ENCODE assay signal across 19 cellular contexts in the genomic region with DNA sequence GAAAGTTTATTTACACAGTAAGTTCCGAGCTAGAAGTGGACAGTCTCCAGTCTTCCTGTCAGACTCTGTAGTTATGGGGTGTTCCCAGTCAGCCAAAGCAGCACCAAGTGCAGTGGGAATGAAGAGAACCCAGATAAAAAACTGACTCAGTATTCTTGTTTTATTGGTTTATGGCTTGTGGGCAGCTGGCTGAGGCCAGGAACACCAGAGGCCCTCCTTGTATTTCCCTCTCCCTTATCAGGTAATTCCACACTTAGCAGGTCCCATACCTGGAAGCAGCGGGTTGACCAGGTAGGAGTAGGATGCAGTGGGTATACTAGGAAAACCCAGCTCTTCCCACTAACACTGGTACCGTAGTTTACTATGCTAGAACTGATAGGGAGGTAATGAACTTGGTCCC. TPM values are rescaled to one million over a fixed set of nuclear protein-coding genes. Genes with fewer than 3 reads are reported as not detected.
A peak's percentile ranks its signal among the peaks of the same experiment; 100 is the strongest.
DNase-seq lines count a peak whose midpoint lies in the region; ATAC-seq, FAIRE-seq and TF ChIP-seq lines count a peak whose summit lies in the region.
"Had no signal": no experiment of that assay in that cellular context is flagged by ENCODE, and none has a peak within 500 bp of the region (broad histone marks: within the 10 kb centered on the region; RNA-seq: fewer than 3 reads in every experiment).

No MANE protein-coding gene starts in this region.

- POLR2A ChIA-PET in CD8-positive, alpha-beta memory T cell (lab: Charles Lee), result no interaction called here
- POLR2A ChIA-PET in HepG2 (lab: Yijun Ruan, JAX), result no interaction called here

- H3K27me3 Mint-ChIP-seq in CD8-positive, alpha-beta memory T cell, result no peaks in the 10 kb centered on the region
- no peaks in the 10 kb centered on the region for H3K27me3 Mint-ChIP-seq in effector memory CD8-positive, alpha-beta T cell
- H3K27me3 Mint-ChIP-seq: B cell had no signal

- peaks cover 0 to 77% (median 34%) of the 10 kb centered on the region in 3 donors for H3K36me3 Mint-ChIP-seq in CD8-positive, alpha-beta memory T cell
- H3K36me3 Mint-ChIP-seq in effector memory CD8-positive, alpha-beta T cell (ENCODE audit: insufficient read depth), result peaks cover 20% of the 10 kb centered on the region
- H3K36me3 Mint-ChIP-seq in stimulated activated effector memory CD8-positive, alpha-beta T cell treated with anti-CD3 and anti-CD28 coated beads, Interleukin-12 subunit alpha, Interleukin-12 subunit beta, amount 100 ng/mL, for 72 hours, result peaks cover 35% of the 10 kb centered on the region

- TF ChIP-seq RAD21 in HepG2 (CRISPR knock-in tag; IDR thresholded peaks at IDR 0.05), result no peak

- CTCF ChIA-PET in CD8-positive, alpha-beta memory T cell (lab: Charles Lee), result interaction anchor here (1.3 kb wide), 1 partner anchor 61 kb away, joined by 3 read pairs; no protein-coding TSS in a partner anchor
- CTCF ChIA-PET in HepG2 (lab: Yijun Ruan, JAX; ENCODE audit: low intra/inter-chr PET ratio, low total read pairs), result no interaction called here

- H4K20me1 ChIP-seq in HepG2 (ENCODE audit: insufficient read depth, low read length), result no peaks in the 10 kb centered on the region

- TF ChIP-seq POLR2A in HepG2 (IDR thresholded peaks at IDR 0.05; ENCODE audit: insufficient read depth in 1 of 2, low read depth in 2 of 2, low read length in 2 of 2), result no peak

- no peaks in the 10 kb centered on the region for H3K9me3 ChIP-seq in CD8-positive, alpha-beta memory T cell (ENCODE audit: low read length)
- no peaks in the 10 kb centered on the region for H3K9me3 ChIP-seq in HepG2 (ENCODE audit: low read length)
- H3K9me3 ChIP-seq: Caco-2, HAP-1 had no signal

- H3K4me1 ChIP-seq in CD8-positive, alpha-beta memory T cell (ENCODE audit: insufficient read depth, low read length), result no peaks in the 10 kb centered on the region
- H3K4me1 ChIP-seq in HepG2 (ENCODE audit: insufficient read depth, low read length), result no peaks in the 10 kb centered on the region
- H3K4me1 ChIP-seq: Caco-2 had no signal

- no peak for ATAC-seq in effector memory CD8-positive, alpha-beta T cell (replicated peaks)
- ATAC-seq in left colon (peak; percentile 54), HepG2 (no peak), GM21381 (IDR thresholded peaks at IDR 0.05; ENCODE audit: unreplicated experiment) (no peak)
- no peak for ATAC-seq in stimulated activated effector memory CD8-positive, alpha-beta T cell treated with anti-CD3 and anti-CD28 coated beads, Interleukin-12 subunit alpha, Interleukin-12 subunit beta, amount 100 ng/mL, for 72 hours
- ATAC-seq: CD8-positive, alpha-beta T cell had no signal

- no peak for TF ChIP-seq CTCF in HepG2 (CRISPR knock-in tag; IDR thresholded peaks at IDR 0.05)

- H3K4me1 Mint-ChIP-seq in CD8-positive, alpha-beta memory T cell, result peaks cover 33 to 43% (median 42%) of the 10 kb centered on the region in 3 donors
- peaks cover 0 to 14% of the 10 kb centered on the region in 2 donors for H3K4me1 Mint-ChIP-seq in effector memory CD8-positive, alpha-beta T cell (ENCODE audit: low read depth in 2 of 2)
- H3K4me1 Mint-ChIP-seq in stimulated activated effector memory CD8-positive, alpha-beta T cell treated with anti-CD3 and anti-CD28 coated beads, Interleukin-12 subunit alpha, Interleukin-12 subunit beta, amount 100 ng/mL, for 72 hours, result no peaks in the 10 kb centered on the region
- H3K4me1 Mint-ChIP-seq: B cell had no signal

- H3K27ac Mint-ChIP-seq in CD8-positive, alpha-beta memory T cell, result peak overlapping the region in 6 of 8 donors; percentile 47 to 83 (median 68)
- H3K27ac Mint-ChIP-seq in effector memory CD8-positive, alpha-beta T cell, result peak overlapping the region; percentile 19 to 83
- H3K27ac Mint-ChIP-seq in stimulated activated effector memory CD8-positive, alpha-beta T cell treated with anti-CD3 and anti-CD28 coated beads, Interleukin-12 subunit alpha, Interleukin-12 subunit beta, amount 100 ng/mL, for 72 hours, result peak overlapping the region; percentile 68
- H3K27ac Mint-ChIP-seq: B cell had no signal

- H3K27ac ChIP-seq in CD8-positive, alpha-beta memory T cell (ENCODE audit: low read depth, low read length), result no peak overlapping the region
- no peak overlapping the region for H3K27ac ChIP-seq in HepG2 (ENCODE audit: extremely low read length, insufficient read depth, low read length)

- H3K9me3 Mint-ChIP-seq in CD8-positive, alpha-beta memory T cell, result no peaks in the 10 kb centered on the region
- no peaks in the 10 kb centered on the region for H3K9me3 Mint-ChIP-seq in effector memory CD8-positive, alpha-beta T cell
- no peaks in the 10 kb centered on the region for H3K9me3 Mint-ChIP-seq in stimulated activated effector memory CD8-positive, alpha-beta T cell treated with anti-CD3 and anti-CD28 coated beads, Interleukin-12 subunit alpha, Interleukin-12 subunit beta, amount 100 ng/mL, for 72 hours
- H3K9me3 Mint-ChIP-seq: CD8-positive, alpha-beta T cell had no signal

- 95% methylated on average over 2 of the region's 3 CpGs for WGBS in HepG2 (ENCODE audit: low lambda C conversion rate)

- no peak overlapping the region for H2AFZ ChIP-seq in HepG2 (ENCODE audit: low read length)

- H3K79me2 ChIP-seq in HepG2 (ENCODE audit: insufficient read depth, low read length), result no peaks in the 10 kb centered on the region

- H3K4me2 ChIP-seq in HepG2 (ENCODE audit: low read depth, low read length), result no peak overlapping the region

- H3K27me3 ChIP-seq in CD8-positive, alpha-beta memory T cell (ENCODE audit: insufficient read depth, low read length, poor library complexity, severe bottlenecking), result no peaks in the 10 kb centered on the region
- H3K27me3 ChIP-seq in HepG2 (ENCODE audit: control insufficient read depth in 1 of 2, insufficient read depth in 2 of 2, low read length in 2 of 2), result no peaks in the 10 kb centered on the region

- FAIRE-seq in HepG2 (lab: Jason Lieb, UNC), result no peak
- FAIRE-seq: A204.1, GM12892, GM19239, H1 had no signal

- no TSS peak for BruUV-seq in HepG2 (replicated peaks; lab: Mats Ljungman, UMichigan)

- in situ Hi-C loops in HepG2 (cut with HindIII; ENCODE audit: extremely low pct_ligation_motif_present, low pct_unique_long_range_greater_than_20kb), result no loop called here

- intact Hi-C loops in left colon (cut with DNase I, micrococcal nuclease) (no loop called here), HepG2 (cut with micrococcal nuclease; ENCODE audit: unreplicated experiment) (no loop called here)

- H3K4me3 Mint-ChIP-seq in CD8-positive, alpha-beta memory T cell, result peak overlapping the region in 1 of 7 donors; percentile 34
- H3K4me3 Mint-ChIP-seq in effector memory CD8-positive, alpha-beta T cell, result no peak overlapping the region
- no peak overlapping the region for H3K4me3 Mint-ChIP-seq in stimulated activated effector memory CD8-positive, alpha-beta T cell treated with anti-CD3 and anti-CD28 coated beads, Interleukin-12 subunit alpha, Interleukin-12 subunit beta, amount 100 ng/mL, for 72 hours
- H3K4me3 Mint-ChIP-seq: B cell; CD8-positive, alpha-beta T cell had no signal

- TF ChIP-seq EP300 in HepG2 (IDR thresholded peaks at IDR 0.05; ENCODE audit: low read depth in 2 of 2, low read length in 2 of 2) (no peak), HepG2 (CRISPR knock-in tag; IDR thresholded peaks at IDR 0.05; ENCODE audit: borderline replicate concordance) (no peak)

- no peak for DNase-seq in CD8-positive, alpha-beta memory T cell
- DNase-seq in effector memory CD8-positive, alpha-beta T cell, result no peak
- no peak for DNase-seq in left colon
- no peak for DNase-seq in stimulated activated effector memory CD8-positive, alpha-beta T cell treated with anti-CD3 and anti-CD28 coated beads, Interleukin-12 subunit alpha, Interleukin-12 subunit beta, amount 100 ng/mL, for 72 hours (ENCODE audit: low spot score in 2 of 2)
- DNase-seq in HepG2 (ENCODE audit: low spot score), result no peak
- no peak for DNase-seq in stimulated activated CD4-positive, alpha-beta T cell treated with anti-CD3 and anti-CD28 coated beads, Interleukin-4, amount 100 ng/mL, for 1 hour
- DNase-seq: C1 segment of cervical spinal cord; Caco-2; CD8-positive, alpha-beta T cell; DND-41; GDM1; IMR-90 had no signal

- no peak overlapping the region for H3K9ac ChIP-seq in HepG2 (ENCODE audit: insufficient read depth, low read depth, low read length)

- peaks cover 12% of the 10 kb centered on the region for H3K36me3 ChIP-seq in CD8-positive, alpha-beta memory T cell (ENCODE audit: insufficient read depth, low read length)
- H3K36me3 ChIP-seq in HepG2 (replicated peaks in 1 of 2; ENCODE audit: control insufficient read depth in 1 of 2, insufficient read depth in 2 of 2, low read length in 2 of 2), result peaks cover 11 to 47% of the 10 kb centered on the region in 2 experiments

- no peak overlapping the region for H3K4me3 ChIP-seq in CD8-positive, alpha-beta memory T cell (ENCODE audit: low read length)
- H3K4me3 ChIP-seq in HepG2 (replicated peaks in 1 of 3; ENCODE audit: insufficient read depth in 1 of 3, low read depth in 2 of 3, low read length in 3 of 3), result no peak overlapping the region
- H3K4me3 ChIP-seq: HAP-1 had no signal

RNA-seq across cellular contexts. Expression of a gene that starts 3.5 kb away (rescaled TPM):
- total RNA-seq in CD8-positive, alpha-beta memory T cell, result 1 to 10 TPM; 3.8 to 4.5 TPM
- 1.3 TPM for polyA plus RNA-seq in CD8-positive, alpha-beta memory T cell
- total RNA-seq in left colon (1 to 10 TPM; 5.5 to 5.9 TPM), HepG2 (2016; rRNA removed; fragmentation: Illumina TruSeq; extraction: Trizol) (2.0 and 2.9 TPM in 2 replicates)
- 0.26 and 0.51 TPM in 2 replicates for total RNA-seq in HepG2 (2016; cell fraction: cytosol; rRNA removed; fragmentation: Illumina TruSeq; extraction: Trizol; ENCODE audit: low read depth)
- total RNA-seq in HepG2 (2016; cell fraction: insoluble cytoplasmic fraction; rRNA removed; fragmentation: Illumina TruSeq; extraction: Trizol), result 2.1 and 2.3 TPM in 2 replicates
- 0.76 and 0.87 TPM in 2 replicates for total RNA-seq in HepG2 (2016; cell fraction: membrane; rRNA removed; fragmentation: Illumina TruSeq; extraction: Trizol)
- 4.0 and 4.3 TPM in 2 replicates for total RNA-seq in HepG2 (2016; cell fraction: nucleus; rRNA removed; fragmentation: Illumina TruSeq; extraction: Trizol)
- polyA plus RNA-seq in HepG2 (2011; rRNA removed), result 3.6 and 3.9 TPM in 2 replicates
- polyA plus RNA-seq in HepG2 (2011; cell fraction: cytosol; rRNA removed), result 2.0 and 2.7 TPM in 2 replicates
- 5.7 and 7.1 TPM in 2 replicates for polyA plus RNA-seq in HepG2 (2011; cell fraction: nucleus; rRNA removed)
- 2.7 and 4.0 TPM in 2 replicates for polyA plus RNA-seq in HepG2 (2012)
- 0.40 TPM in 1 of 2 replicates, not detected in the other for polyA plus RNA-seq in HepG2 (2016; cell fraction: cytosol; fragmentation: Illumina TruSeq; extraction: Trizol; ENCODE audit: low read depth)
- 2.5 and 3.2 TPM in 2 replicates for polyA plus RNA-seq in HepG2 (2016; cell fraction: insoluble cytoplasmic fraction; fragmentation: Illumina TruSeq; extraction: Trizol; ENCODE audit: low read depth)
- 0.06 and 0.50 TPM in 2 replicates for polyA plus RNA-seq in HepG2 (2016; cell fraction: membrane; fragmentation: Illumina TruSeq; extraction: Trizol; ENCODE audit: low read depth)
- polyA plus RNA-seq in HepG2 (2016; cell fraction: nucleus; fragmentation: Illumina TruSeq; extraction: Trizol; ENCODE audit: insufficient read depth, low read depth), result 7.5 and 8.1 TPM in 2 replicates
- polyA minus RNA-seq in HepG2 (2011; rRNA and poly(A)+ RNA removed; ENCODE audit: low replicate concordance), result 6.8 and 9.4 TPM in 2 replicates
- 3.7 and 5.8 TPM in 2 replicates for polyA minus RNA-seq in HepG2 (2011; cell fraction: cytosol; rRNA and poly(A)+ RNA removed)
- 6.6 and 6.7 TPM in 2 replicates for polyA minus RNA-seq in HepG2 (2011; cell fraction: nucleus; rRNA and poly(A)+ RNA removed)

RNA-seq across cellular contexts. Expression of a gene that starts 28.4 kb away (rescaled TPM):
- total RNA-seq in CD8-positive, alpha-beta memory T cell, result 1 to 10 TPM; 2.5 to 2.9 TPM
- 2.0 TPM for polyA plus RNA-seq in CD8-positive, alpha-beta memory T cell
- 10 to 100 TPM in 1 of 2 donors, 1 to 10 TPM in 1; 8.8 to 11.1 TPM for total RNA-seq in left colon
- 7.5 and 10.2 TPM in 2 replicates for total RNA-seq in HepG2 (2016; rRNA removed; fragmentation: Illumina TruSeq; extraction: Trizol)
- 2.1 and 2.2 TPM in 2 replicates for total RNA-seq in HepG2 (2016; cell fraction: cytosol; rRNA removed; fragmentation: Illumina TruSeq; extraction: Trizol; ENCODE audit: low read depth)
- 8.4 and 9.7 TPM in 2 replicates for total RNA-seq in HepG2 (2016; cell fraction: insoluble cytoplasmic fraction; rRNA removed; fragmentation: Illumina TruSeq; extraction: Trizol)
- total RNA-seq in HepG2 (2016; cell fraction: membrane; rRNA removed; fragmentation: Illumina TruSeq; extraction: Trizol), result 4.8 and 6.0 TPM in 2 replicates
- total RNA-seq in HepG2 (2016; cell fraction: nucleus; rRNA removed; fragmentation: Illumina TruSeq; extraction: Trizol), result 9.1 and 11.5 TPM in 2 replicates
- 17.9 and 19.0 TPM in 2 replicates for polyA plus RNA-seq in HepG2 (2011; rRNA removed)
- polyA plus RNA-seq in HepG2 (2011; cell fraction: cytosol; rRNA removed), result 14.6 and 15.9 TPM in 2 replicates
- 44.0 and 49.0 TPM in 2 replicates for polyA plus RNA-seq in HepG2 (2011; cell fraction: nucleus; rRNA removed)
- polyA plus RNA-seq in HepG2 (2012), result 12.2 and 14.8 TPM in 2 replicates
- polyA plus RNA-seq in HepG2 (2016; cell fraction: cytosol; fragmentation: Illumina TruSeq; extraction: Trizol; ENCODE audit: low read depth), result 2.2 and 2.4 TPM in 2 replicates
- polyA plus RNA-seq in HepG2 (2016; cell fraction: insoluble cytoplasmic fraction; fragmentation: Illumina TruSeq; extraction: Trizol; ENCODE audit: low read depth), result 10.6 and 11.0 TPM in 2 replicates
- polyA plus RNA-seq in HepG2 (2016; cell fraction: membrane; fragmentation: Illumina TruSeq; extraction: Trizol; ENCODE audit: low read depth), result 4.9 and 5.8 TPM in 2 replicates
- polyA plus RNA-seq in HepG2 (2016; cell fraction: nucleus; fragmentation: Illumina TruSeq; extraction: Trizol; ENCODE audit: insufficient read depth, low read depth), result 21.9 and 23.8 TPM in 2 replicates
- polyA minus RNA-seq in HepG2 (2011; rRNA and poly(A)+ RNA removed; ENCODE audit: low replicate concordance), result 41.2 and 52.9 TPM in 2 replicates
- 7.0 and 13.9 TPM in 2 replicates for polyA minus RNA-seq in HepG2 (2011; cell fraction: cytosol; rRNA and poly(A)+ RNA removed)
- polyA minus RNA-seq in HepG2 (2011; cell fraction: nucleus; rRNA and poly(A)+ RNA removed), result 7.8 and 8.6 TPM in 2 replicates
- total RNA-seq: B cell had no signal

RNA-seq across cellular contexts. Expression of a gene that starts 40.0 kb away (rescaled TPM):
- total RNA-seq in CD8-positive, alpha-beta memory T cell, result 10 to 100 TPM; 34.6 to 40.5 TPM
- 25.7 TPM for polyA plus RNA-seq in CD8-positive, alpha-beta memory T cell
- 10 to 100 TPM; 14.2 to 14.9 TPM for total RNA-seq in left colon
- 9.6 and 15.2 TPM in 2 replicates for total RNA-seq in HepG2 (2016; rRNA removed; fragmentation: Illumina TruSeq; extraction: Trizol)
- total RNA-seq in HepG2 (2016; cell fraction: cytosol; rRNA removed; fragmentation: Illumina TruSeq; extraction: Trizol; ENCODE audit: low read depth), result 14.5 and 15.6 TPM in 2 replicates
- 7.8 and 17.7 TPM in 2 replicates for total RNA-seq in HepG2 (2016; cell fraction: insoluble cytoplasmic fraction; rRNA removed; fragmentation: Illumina TruSeq; extraction: Trizol)
- total RNA-seq in HepG2 (2016; cell fraction: membrane; rRNA removed; fragmentation: Illumina TruSeq; extraction: Trizol), result 7.5 and 7.9 TPM in 2 replicates
- 18.0 and 22.9 TPM in 2 replicates for total RNA-seq in HepG2 (2016; cell fraction: nucleus; rRNA removed; fragmentation: Illumina TruSeq; extraction: Trizol)
- 9.8 and 11.4 TPM in 2 replicates for polyA plus RNA-seq in HepG2 (2011; rRNA removed)
- polyA plus RNA-seq in HepG2 (2011; cell fraction: cytosol; rRNA removed), result 4.5 and 5.1 TPM in 2 replicates
- 41.9 and 50.5 TPM in 2 replicates for polyA plus RNA-seq in HepG2 (2011; cell fraction: nucleus; rRNA removed)
- 5.9 and 7.9 TPM in 2 replicates for polyA plus RNA-seq in HepG2 (2012)
- polyA plus RNA-seq in HepG2 (2016; cell fraction: cytosol; fragmentation: Illumina TruSeq; extraction: Trizol; ENCODE audit: low read depth), result 0.96 and 1.0 TPM in 2 replicates
- polyA plus RNA-seq in HepG2 (2016; cell fraction: insoluble cytoplasmic fraction; fragmentation: Illumina TruSeq; extraction: Trizol; ENCODE audit: low read depth), result 4.9 and 7.5 TPM in 2 replicates
- 1.5 and 1.6 TPM in 2 replicates for polyA plus RNA-seq in HepG2 (2016; cell fraction: membrane; fragmentation: Illumina TruSeq; extraction: Trizol; ENCODE audit: low read depth)
- polyA plus RNA-seq in HepG2 (2016; cell fraction: nucleus; fragmentation: Illumina TruSeq; extraction: Trizol; ENCODE audit: insufficient read depth, low read depth), result 40.5 and 41.1 TPM in 2 replicates
- polyA minus RNA-seq in HepG2 (2011; rRNA and poly(A)+ RNA removed; ENCODE audit: low replicate concordance), result 11.0 and 27.5 TPM in 2 replicates
- 3.5 and 3.7 TPM in 2 replicates for polyA minus RNA-seq in HepG2 (2011; cell fraction: cytosol; rRNA and poly(A)+ RNA removed)
- 14.2 and 17.9 TPM in 2 replicates for polyA minus RNA-seq in HepG2 (2011; cell fraction: nucleus; rRNA and poly(A)+ RNA removed)

RNA-seq across cellular contexts. Expression of a gene that starts 55.2 kb away (rescaled TPM):
- total RNA-seq in CD8-positive, alpha-beta memory T cell, result 10 to 100 TPM; 25.1 to 25.3 TPM
- polyA plus RNA-seq in CD8-positive, alpha-beta memory T cell, result 35.0 TPM
- total RNA-seq in left colon, result 10 to 100 TPM; 17.4 to 17.8 TPM
- 10.7 and 12.4 TPM in 2 replicates for total RNA-seq in HepG2 (2016; rRNA removed; fragmentation: Illumina TruSeq; extraction: Trizol)
- 4.7 and 5.5 TPM in 2 replicates for total RNA-seq in HepG2 (2016; cell fraction: cytosol; rRNA removed; fragmentation: Illumina TruSeq; extraction: Trizol; ENCODE audit: low read depth)
- total RNA-seq in HepG2 (2016; cell fraction: insoluble cytoplasmic fraction; rRNA removed; fragmentation: Illumina TruSeq; extraction: Trizol), result 10.0 and 10.5 TPM in 2 replicates
- total RNA-seq in HepG2 (2016; cell fraction: membrane; rRNA removed; fragmentation: Illumina TruSeq; extraction: Trizol), result 8.0 and 9.2 TPM in 2 replicates
- total RNA-seq in HepG2 (2016; cell fraction: nucleus; rRNA removed; fragmentation: Illumina TruSeq; extraction: Trizol), result 11.2 and 11.4 TPM in 2 replicates
- 12.6 and 12.8 TPM in 2 replicates for polyA plus RNA-seq in HepG2 (2011; rRNA removed)
- polyA plus RNA-seq in HepG2 (2011; cell fraction: cytosol; rRNA removed), result 5.0 and 8.9 TPM in 2 replicates
- polyA plus RNA-seq in HepG2 (2011; cell fraction: nucleus; rRNA removed), result 20.8 and 21.2 TPM in 2 replicates
- 9.1 and 10.6 TPM in 2 replicates for polyA plus RNA-seq in HepG2 (2012)
- polyA plus RNA-seq in HepG2 (2016; cell fraction: cytosol; fragmentation: Illumina TruSeq; extraction: Trizol; ENCODE audit: low read depth), result 2.7 and 3.1 TPM in 2 replicates
- polyA plus RNA-seq in HepG2 (2016; cell fraction: insoluble cytoplasmic fraction; fragmentation: Illumina TruSeq; extraction: Trizol; ENCODE audit: low read depth), result 10.6 and 13.7 TPM in 2 replicates
- polyA plus RNA-seq in HepG2 (2016; cell fraction: membrane; fragmentation: Illumina TruSeq; extraction: Trizol; ENCODE audit: low read depth), result 4.7 and 5.8 TPM in 2 replicates
- 26.2 and 27.4 TPM in 2 replicates for polyA plus RNA-seq in HepG2 (2016; cell fraction: nucleus; fragmentation: Illumina TruSeq; extraction: Trizol; ENCODE audit: insufficient read depth, low read depth)
- 20.7 and 43.7 TPM in 2 replicates for polyA minus RNA-seq in HepG2 (2011; rRNA and poly(A)+ RNA removed; ENCODE audit: low replicate concordance)
- 10.5 and 12.9 TPM in 2 replicates for polyA minus RNA-seq in HepG2 (2011; cell fraction: cytosol; rRNA and poly(A)+ RNA removed)
- 18.7 and 20.5 TPM in 2 replicates for polyA minus RNA-seq in HepG2 (2011; cell fraction: nucleus; rRNA and poly(A)+ RNA removed)

RNA-seq across cellular contexts. Expression of a gene that starts 55.8 kb away (rescaled TPM):
- total RNA-seq in CD8-positive, alpha-beta memory T cell, result 100 to 1,000 TPM in 1 of 2 experiments, 10 to 100 TPM in 1; 99.6 to 101 TPM
- polyA plus RNA-seq in CD8-positive, alpha-beta memory T cell, result 81.7 TPM
- 100 to 1,000 TPM; 153 to 232 TPM for total RNA-seq in left colon
- total RNA-seq in HepG2 (2016; rRNA removed; fragmentation: Illumina TruSeq; extraction: Trizol), result 6.8 and 13.8 TPM in 2 replicates
- total RNA-seq in HepG2 (2016; cell fraction: cytosol; rRNA removed; fragmentation: Illumina TruSeq; extraction: Trizol; ENCODE audit: low read depth), result 7.8 and 8.9 TPM in 2 replicates
- total RNA-seq in HepG2 (2016; cell fraction: insoluble cytoplasmic fraction; rRNA removed; fragmentation: Illumina TruSeq; extraction: Trizol), result 8.1 and 12.0 TPM in 2 replicates
- total RNA-seq in HepG2 (2016; cell fraction: membrane; rRNA removed; fragmentation: Illumina TruSeq; extraction: Trizol), result 6.1 and 6.3 TPM in 2 replicates
- total RNA-seq in HepG2 (2016; cell fraction: nucleus; rRNA removed; fragmentation: Illumina TruSeq; extraction: Trizol), result 16.5 and 17.3 TPM in 2 replicates
- polyA plus RNA-seq in HepG2 (2011; rRNA removed), result 13.4 and 14.4 TPM in 2 replicates
- polyA plus RNA-seq in HepG2 (2011; cell fraction: cytosol; rRNA removed), result 6.8 and 10.0 TPM in 2 replicates
- polyA plus RNA-seq in HepG2 (2011; cell fraction: nucleus; rRNA removed), result 63.6 and 86.3 TPM in 2 replicates
- polyA plus RNA-seq in HepG2 (2012), result 4.8 and 7.7 TPM in 2 replicates
- polyA plus RNA-seq in HepG2 (2016; cell fraction: cytosol; fragmentation: Illumina TruSeq; extraction: Trizol; ENCODE audit: low read depth), result 1.6 and 1.8 TPM in 2 replicates
- polyA plus RNA-seq in HepG2 (2016; cell fraction: insoluble cytoplasmic fraction; fragmentation: Illumina TruSeq; extraction: Trizol; ENCODE audit: low read depth), result 7.1 and 8.6 TPM in 2 replicates
- 3.0 and 4.2 TPM in 2 replicates for polyA plus RNA-seq in HepG2 (2016; cell fraction: membrane; fragmentation: Illumina TruSeq; extraction: Trizol; ENCODE audit: low read depth)
- polyA plus RNA-seq in HepG2 (2016; cell fraction: nucleus; fragmentation: Illumina TruSeq; extraction: Trizol; ENCODE audit: insufficient read depth, low read depth), result 59.8 and 63.8 TPM in 2 replicates
- polyA minus RNA-seq in HepG2 (2011; rRNA and poly(A)+ RNA removed; ENCODE audit: low replicate concordance), result 16.5 and 37.7 TPM in 2 replicates
- 3.3 and 6.0 TPM in 2 replicates for polyA minus RNA-seq in HepG2 (2011; cell fraction: cytosol; rRNA and poly(A)+ RNA removed)
- polyA minus RNA-seq in HepG2 (2011; cell fraction: nucleus; rRNA and poly(A)+ RNA removed), result 13.0 and 13.4 TPM in 2 replicates
